In genomic region chr13:24685314-24685713, GRCh38 we compare ENCODE assay signal across 1 cellular context.
TF ChIP-seq lines count a peak whose summit lies in the region.

No MANE protein-coding gene starts in this region.

TF ChIP-seq in GM23338, 12 proteins besides CTCF, POLR2A, EP300 and RAD21 (continued from another document):
- TF ChIP-seq ZNF462 (CRISPR knock-in tag; IDR thresholded peaks at IDR 0.05) = no peak
